In the genomic region with DNA sequence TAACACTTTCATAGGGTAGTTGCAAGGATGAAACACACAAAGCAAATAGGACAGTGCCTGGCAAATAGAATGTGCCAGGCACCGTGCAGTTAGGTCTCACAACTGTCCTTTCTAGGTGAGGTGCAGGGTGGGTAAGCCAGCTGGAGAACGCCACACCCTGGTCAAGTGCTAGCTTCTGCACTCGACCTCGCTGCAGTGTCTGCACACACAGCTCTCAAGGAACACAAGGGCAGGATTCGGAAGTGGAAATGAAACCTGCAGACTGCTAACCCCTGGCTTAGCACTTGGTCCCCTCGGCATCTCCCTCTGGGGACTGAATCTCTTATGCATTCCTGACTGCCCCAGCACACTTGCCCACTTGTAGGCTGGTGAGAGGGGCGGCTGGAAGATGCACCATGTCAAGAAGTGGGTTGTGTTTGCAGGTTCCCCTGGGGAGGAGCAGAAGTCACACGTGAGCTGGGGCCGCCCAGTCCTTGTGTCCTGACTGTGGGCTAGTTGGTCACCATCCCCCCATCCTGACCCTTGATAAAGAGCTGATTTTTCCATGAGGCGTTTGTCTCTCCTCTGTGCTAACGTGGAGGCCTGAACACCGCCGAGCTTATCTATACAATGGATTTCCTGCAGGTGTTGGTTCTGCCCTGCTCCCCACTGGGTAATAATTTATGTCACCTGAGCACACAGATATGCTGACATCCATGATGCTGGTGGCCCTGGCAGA, we compare ENCODE assay signal across 9 cellular contexts.
DNase-seq lines count a peak whose midpoint lies in the region; ATAC-seq and TF ChIP-seq lines count a peak whose summit lies in the region.
"Had no signal": no experiment of that assay in that cellular context is flagged by ENCODE, and none has a peak within 500 bp of the region (broad histone marks: within the 10 kb centered on the region; RNA-seq: fewer than 3 reads in every experiment).

No MANE protein-coding gene starts in this region.

- peak overlapping the region; percentile 87 for H3K27ac ChIP-seq in IMR-90 (ENCODE audit: insufficient read depth, low read length)
- peak overlapping the region; percentile 99 for H3K27ac ChIP-seq in mesodermal cell (ENCODE audit: low read depth, low read length, severe bottlenecking)

- H3K36me3 ChIP-seq in IMR-90 (ENCODE audit: control insufficient read depth, insufficient read depth, low read length) (peaks cover 12% of the 10 kb centered on the region), mesodermal cell (ENCODE audit: control insufficient read depth, insufficient read depth, low read length) (peaks cover 39% of the 10 kb centered on the region)

- H4K91ac ChIP-seq in IMR-90 (ENCODE audit: insufficient read depth, low read depth, low read length): peak overlapping the region; percentile 91

- H3K4me1 ChIP-seq in IMR-90 (ENCODE audit: control insufficient read depth, insufficient read depth, low read length) (peaks cover 35% of the 10 kb centered on the region), mesodermal cell (ENCODE audit: control insufficient read depth, insufficient read depth, low read length, poor library complexity, severe bottlenecking) (peaks cover 68% of the 10 kb centered on the region)

- peak overlapping the region; percentile 68; the same call in 2 of the 3 replicates for H2BK15ac ChIP-seq in IMR-90 (ENCODE audit: low read depth, low read length)

- peak; percentile 67 for DNase-seq in COR-L47 (lab: John Stamatoyannopoulos, UW)
- DNase-seq in IMR-90: no peak
- no peak for DNase-seq in activated T-helper 2 cell treated with anti-CD3 and anti-CD28 coated beads, Interferon-gamma antibody, Interleukin-2, Interleukin-4, amounts not matched to agents 10 μg/mL and 5 μg/mL and 100 μg/mL, durations not matched to agents 14 hours and 24 hours and 36 hours (ENCODE audit: low spot score)
- no peak for DNase-seq in NCI-H526 (lab: John Stamatoyannopoulos, UW)
- DNase-seq in A172 (ENCODE audit: low spot score): no peak
- DNase-seq in GM19240 (ENCODE audit: insufficient read length, low spot score): no peak
- DNase-seq in AG08396 (ENCODE audit: low spot score): no peak

- H2BK20ac ChIP-seq in IMR-90 (ENCODE audit: low read depth, low read length): peak overlapping the region; percentile 97

- peaks cover 36% of the 10 kb centered on the region for H3K9me1 ChIP-seq in IMR-90 (ENCODE audit: insufficient read depth, low read length)

- peaks cover 32 to 82% of the 10 kb centered on the region in 2 experiments for H3K79me1 ChIP-seq in IMR-90 (ENCODE audit: low read depth in 1 of 2, low read length in 2 of 2)

- POLR2A ChIA-PET in IMR-90 (lab: Charles Lee; ENCODE audit: unreplicated experiment): no interaction called here

- dilution Hi-C loops in IMR-90 (cut with HindIII; ENCODE audit: low sequenced_read_pairs, unreplicated experiment): no loop called here

- peak overlapping the region; percentile 79; the same call in 1 of the 2 replicates for H3K56ac ChIP-seq in IMR-90 (ENCODE audit: extremely low read depth, insufficient read depth, low read length)

- H3K9me3 Mint-ChIP-seq in activated T-helper 2 cell treated with anti-CD3 and anti-CD28 coated beads, Interferon-gamma antibody, Interleukin-2, Interleukin-4, amounts not matched to agents 10 μg/mL and 5 μg/mL and 100 μg/mL, durations not matched to agents 14 hours and 24 hours and 36 hours: peaks cover 19% of the 10 kb centered on the region
- H3K9me3 Mint-ChIP-seq: GM23338 had no signal

- H3K4me3 Mint-ChIP-seq in activated T-helper 2 cell treated with anti-CD3 and anti-CD28 coated beads, Interferon-gamma antibody, Interleukin-2, Interleukin-4, amounts not matched to agents 10 μg/mL and 5 μg/mL and 100 μg/mL, durations not matched to agents 14 hours and 24 hours and 36 hours (ENCODE audit: low read depth): peak overlapping the region; percentile 99
- H3K4me3 Mint-ChIP-seq: GM23338 had no signal

- H3K4me1 Mint-ChIP-seq in activated T-helper 2 cell treated with anti-CD3 and anti-CD28 coated beads, Interferon-gamma antibody, Interleukin-2, Interleukin-4, amounts not matched to agents 10 μg/mL and 5 μg/mL and 100 μg/mL, durations not matched to agents 14 hours and 24 hours and 36 hours (ENCODE audit: low read depth): peaks cover 73% of the 10 kb centered on the region
- H3K4me1 Mint-ChIP-seq: GM23338 had no signal

- peak overlapping the region; percentile 71 for H3K27ac Mint-ChIP-seq in activated T-helper 2 cell treated with anti-CD3 and anti-CD28 coated beads, Interferon-gamma antibody, Interleukin-2, Interleukin-4, amounts not matched to agents 10 μg/mL and 5 μg/mL and 100 μg/mL, durations not matched to agents 14 hours and 24 hours and 36 hours
- H3K27ac Mint-ChIP-seq: GM23338 had no signal

- H4K5ac ChIP-seq in IMR-90 (ENCODE audit: low read depth, low read length): peak overlapping the region; percentile 52

- in situ Hi-C loops in IMR-90 (cut with MboI; ENCODE audit: low sequenced_read_pairs): no loop called here

- no peak overlapping the region for H3K4me2 ChIP-seq in IMR-90 (ENCODE audit: low read depth, low read length)
- H3K4me2 ChIP-seq: GM23338 had no signal

- no peaks in the 10 kb centered on the region for H3K27me3 Mint-ChIP-seq in activated T-helper 2 cell treated with anti-CD3 and anti-CD28 coated beads, Interferon-gamma antibody, Interleukin-2, Interleukin-4, amounts not matched to agents 10 μg/mL and 5 μg/mL and 100 μg/mL, durations not matched to agents 14 hours and 24 hours and 36 hours (ENCODE audit: low read depth)

- intact Hi-C loops in IMR-90 (cut with micrococcal nuclease): no loop called here
- intact Hi-C loops in activated T-helper 2 cell treated with anti-CD3 and anti-CD28 coated beads, Interferon-gamma antibody, Interleukin-2, Interleukin-4, amounts not matched to agents 10 μg/mL and 5 μg/mL and 100 μg/mL, durations not matched to agents 14 hours and 24 hours and 36 hours (cut with micrococcal nuclease): loop anchor here (1.0 kb wide), 1 partner anchor 9 kb away; no protein-coding TSS in a partner anchor

- H3K9me3 ChIP-seq in IMR-90 (ENCODE audit: control insufficient read depth, insufficient read depth, low read length) (no peaks in the 10 kb centered on the region), mesodermal cell (ENCODE audit: control insufficient read depth, low read length) (peaks cover 7% of the 10 kb centered on the region)

- TF ChIP-seq CTCF in IMR-90 (conservative IDR thresholded peaks at IDR 0.05; ENCODE audit: low read depth, low read length): no peak

- no peak for ATAC-seq in IMR-90 (ENCODE audit: low read depth)
- ATAC-seq: GM23338 had no signal

- H4K8ac ChIP-seq in IMR-90 (ENCODE audit: low read depth in 2 of 2, low read length in 2 of 2): peak overlapping the region; percentile 64 to 90; a peak in 3 of 4 replicates

- no peak for TF ChIP-seq POLR2A in IMR-90 (IDR thresholded peaks at IDR 0.05; ENCODE audit: low read depth, low read length)

- H2AK5ac ChIP-seq in IMR-90 (ENCODE audit: low read depth, low read length): peak overlapping the region; percentile 96

- no TSS peak for BruUV-seq in IMR-90 (replicated peaks; lab: Mats Ljungman, UMichigan)

- peak overlapping the region; percentile 85 for H3K23ac ChIP-seq in IMR-90 (ENCODE audit: low read depth, low read length)

- H3K9ac ChIP-seq in IMR-90 (ENCODE audit: low read depth, low read length): peak overlapping the region; percentile 2; the same call in 1 of the 2 replicates

- peak overlapping the region; percentile 4 for H3K18ac ChIP-seq in IMR-90 (ENCODE audit: low read depth, low read length)

- WGBS in IMR-90 (ENCODE audit: extremely low coverage in 2 of 2, insufficient read length in 1 of 2), 2 experiments: 63% methylated on average over 2 of the region's 13 CpGs; no CpG with 5 or more reads in 1 of the 2 experiments
- WGBS in mesodermal cell (ENCODE audit: insufficient coverage in 2 of 2), 2 experiments: 87 to 90% methylated on average over 12 to 13 of the region's 13 CpGs

- no peak for TF ChIP-seq RAD21 in IMR-90 (IDR thresholded peaks at IDR 0.05; ENCODE audit: low read length)

- peaks cover 3% of the 10 kb centered on the region; the same call in 1 of the 2 replicates for H4K20me1 ChIP-seq in IMR-90 (ENCODE audit: insufficient read depth, low read length)

- H2BK5ac ChIP-seq in IMR-90 (ENCODE audit: low read depth, low read length, poor library complexity, severe bottlenecking): peak overlapping the region; percentile 98

- no peaks in the 10 kb centered on the region for H3K27me3 ChIP-seq in IMR-90 (ENCODE audit: control insufficient read depth, insufficient read depth, low read length)

- H3K4me3 ChIP-seq in IMR-90 (ENCODE audit: insufficient read depth, low read depth, low read length) (no peak overlapping the region), mesodermal cell (ENCODE audit: extremely low read depth, insufficient read depth, low read length, poor library complexity, severe bottlenecking) (no peak overlapping the region)
- H3K4me3 ChIP-seq: GM23338 had no signal

- CTCF ChIA-PET in IMR-90 (lab: Yijun Ruan, JAX): no interaction called here

- peak overlapping the region; percentile 96 for H3K4ac ChIP-seq in IMR-90 (ENCODE audit: low read depth, low read length)

- peak overlapping the region; percentile 91 for H2BK120ac ChIP-seq in IMR-90 (ENCODE audit: low read depth, low read length)

- H2AK9ac ChIP-seq in IMR-90 (replicated peaks; ENCODE audit: low read depth, low read length, poor library complexity): peak overlapping the region; percentile 93

- H2AFZ ChIP-seq in IMR-90 (replicated peaks; ENCODE audit: low read length, poor library complexity): no peak overlapping the region
- H2AFZ ChIP-seq: GM23338 had no signal

- peak overlapping the region; percentile 98 for H3K14ac ChIP-seq in IMR-90 (replicated peaks; ENCODE audit: low read depth, low read length)

- peaks cover 88% of the 10 kb centered on the region for H3K36me3 Mint-ChIP-seq in activated T-helper 2 cell treated with anti-CD3 and anti-CD28 coated beads, Interferon-gamma antibody, Interleukin-2, Interleukin-4, amounts not matched to agents 10 μg/mL and 5 μg/mL and 100 μg/mL, durations not matched to agents 14 hours and 24 hours and 36 hours (ENCODE audit: low read depth)

TF ChIP-seq in IMR-90, 13 proteins besides CTCF, POLR2A, EP300 and RAD21 (continues in another document):
- TF ChIP-seq CHD1 (IDR thresholded peaks at IDR 0.05; ENCODE audit: low read depth, low read length) (no peak), SMC3 (IDR thresholded peaks at IDR 0.05; ENCODE audit: low read depth, low read length) (no peak), NFE2L2 (IDR thresholded peaks at IDR 0.05; ENCODE audit: low read depth, low read length) (no peak), CEBPB (IDR thresholded peaks at IDR 0.05; ENCODE audit: low read depth, low read length) (no peak), BHLHE40 (IDR thresholded peaks at IDR 0.05; ENCODE audit: low read depth, low read length) (no peak), FOS (IDR thresholded peaks at IDR 0.05; ENCODE audit: low read depth, low read length) (no peak), USF2 (IDR thresholded peaks at IDR 0.05; ENCODE audit: low read depth, low read length) (no peak)
